Comparison of ENCODE assay signal across 8 cellular contexts in genomic region chr6:30719791-30720737, GRCh38. TPM values are rescaled to one million over a fixed set of nuclear protein-coding genes. Genes with fewer than 3 reads are reported as not detected.
DNase-seq lines count a peak whose midpoint lies in the region; ATAC-seq, FAIRE-seq and TF ChIP-seq lines count a peak whose summit lies in the region.

Gene TUBB (plus strand): TSS chr6:30720352. CDS start chr6:30720507, 155 bp downstream.

- intact Hi-C loops in Right ventricle myocardium superior (cut with DNase I) (loop anchor here (5.0 kb wide), 2 partner anchors 103 to 163 kb away; partner anchors contain the start of genes GNL1, MRPS18B, PPP1R10 and PRR3), pancreas (cut with DNase I) (loop anchor here in 2 of 3 donors (5.0 to 10.0 kb wide), 2 partner anchors 38 to 175 kb away; no protein-coding TSS in a partner anchor), thyroid gland (cut with DNase I) (no loop called here)

- no peak for TF ChIP-seq CTCF in pancreas (IDR thresholded peaks at IDR 0.05)
- TF ChIP-seq CTCF in thyroid gland (IDR thresholded peaks at IDR 0.05) = peak in 3 of 6 experiments; percentile 2 to 26 (median 9)

- peak within 1 kb of the TSS; percentile 95 to 99 (median 99) for H3K4me3 Mint-ChIP-seq in T-cell

- H3K4me1 Mint-ChIP-seq in T-cell = peaks cover 67 to 72% (median 71%) of the 10 kb centered on the region in 3 donors

- H3K36me3 ChIP-seq in adipocyte (ENCODE audit: control insufficient read depth, insufficient read depth, low read length, severe bottlenecking) (peaks cover 27% of the 10 kb centered on the region), pancreas (peaks cover 0 to 24% (median 11%) of the 10 kb centered on the region in 3 donors), thyroid gland (peaks cover 24 to 27% of the 10 kb centered on the region in 2 donors)

- H3K27me3 Mint-ChIP-seq in T-cell = no peaks in the 10 kb centered on the region

- CTCF ChIA-PET in T-cell (lab: Charles Lee) = interaction anchor here in 1 of 2 donors (1.9 to 9.1 kb wide), 3 partner anchors 18 to 48 kb away, joined by 4 to 254 read pairs (median 9); partner anchors contain the start of gene DHX16

- TF ChIP-seq POLR2A in thyroid gland (IDR thresholded peaks at IDR 0.05) = peak; percentile 57 to 95

- peak within 1 kb of the TSS; percentile 100 for H3K9ac ChIP-seq in adipocyte (ENCODE audit: low read length)

- H3K27ac ChIP-seq in pancreas (peak within 1 kb of the TSS; percentile 79 to 97 (median 86)), thyroid gland (peak within 1 kb of the TSS; percentile 89 to 96 (median 95))

- POLR2A ChIA-PET in T-cell (lab: Charles Lee) = interaction anchor here (2.1 to 3.6 kb wide), 3 partner anchors 38 to 105 kb away, joined by 5 to 14 read pairs (median 11); no protein-coding TSS in a partner anchor

- H3K27me3 ChIP-seq in adipocyte (replicated peaks; ENCODE audit: control insufficient read depth, insufficient read depth, low read length) (no peaks in the 10 kb centered on the region), pancreas (no peaks in the 10 kb centered on the region), thyroid gland (no peaks in the 10 kb centered on the region)

- H3K4me1 ChIP-seq in adipocyte (ENCODE audit: control insufficient read depth, insufficient read depth, low read length) (peaks cover 42% of the 10 kb centered on the region), pancreas (peaks cover 8 to 12% (median 8%) of the 10 kb centered on the region in 3 donors), thyroid gland (peaks cover 23 to 49% of the 10 kb centered on the region in 2 donors)

- no peak for FAIRE-seq in pancreas (lab: Jason Lieb, UNC)

- H3K36me3 Mint-ChIP-seq in T-cell = peaks cover 31% of the 10 kb centered on the region

- H3K9me3 ChIP-seq in adipocyte (ENCODE audit: control insufficient read depth, low read length) (no peaks in the 10 kb centered on the region), pancreas (no peaks in the 10 kb centered on the region), thyroid gland (no peaks in the 10 kb centered on the region)

- DNase-seq in NCI-H146 (lab: John Stamatoyannopoulos, UW) (peak; percentile 98), T-cell (peak; percentile 85 to 96 (median 93)), adipocyte (ENCODE audit: low read depth) (peak; percentile 99), Right ventricle myocardium superior (peak; percentile 98), pancreas (peak; percentile 95 to 97 (median 96)), thyroid gland (peak; percentile 98)

- H3K9me3 Mint-ChIP-seq in T-cell = no peaks in the 10 kb centered on the region

- H3K4me3 ChIP-seq in GM08714 (ENCODE audit: low read length) (peak within 1 kb of the TSS; percentile 95), adipocyte (ENCODE audit: low read length) (peak within 1 kb of the TSS; percentile 99), pancreas (peak within 1 kb of the TSS; percentile 47 to 84 (median 84)), thyroid gland (replicated peaks in 1 of 3) (peak within 1 kb of the TSS; percentile 27 to 87 (median 62))

- peak within 1 kb of the TSS; percentile 91 to 95 for H3K27ac Mint-ChIP-seq in T-cell

- 1% methylated on average over 25 to 38 of the region's 38 CpGs for WGBS in pancreas, 2 donors
- 0 to 1% methylated on average over 36 to 38 of the region's 38 CpGs for WGBS in thyroid gland, 2 donors

- ATAC-seq in HG02623 (IDR thresholded peaks at IDR 0.05; ENCODE audit: unreplicated experiment) (peak; percentile 33), T-cell (replicated peaks in 1 of 4) (peak; percentile 64 to 68 (median 66)), Right ventricle myocardium superior (ENCODE audit: poor library complexity) (peak; percentile 81), pancreas (peak; percentile 69 to 83 (median 76))

RNA-seq across cellular contexts. Expression of gene TUBB, which starts in this region (rescaled TPM):
- total RNA-seq in T-cell (100 to 1,000 TPM; 108 to 246 (median 202) TPM), Right ventricle myocardium superior (179 TPM), pancreas (100 to 1,000 TPM in 4 of 6 donors, 10 to 100 TPM in 2; 66.1 to 171 (median 116) TPM), thyroid gland (100 to 1,000 TPM; 162 to 441 (median 269) TPM)
- polyA plus RNA-seq in pancreas = 100 to 1,000 TPM in 1 of 2 donors, 10 to 100 TPM in 1; 67.9 to 111 TPM

Comparison
In these comparisons a context has a peak if more than half of its experiments do, and no peak if none do; other contexts are left out.
1. Peak in every context shown above with its lines: DNase-seq, ATAC-seq, H3K4me3 ChIP-seq and H3K27ac ChIP-seq.